ENCODE assay signal across 36 cellular contexts in the genomic region with DNA sequence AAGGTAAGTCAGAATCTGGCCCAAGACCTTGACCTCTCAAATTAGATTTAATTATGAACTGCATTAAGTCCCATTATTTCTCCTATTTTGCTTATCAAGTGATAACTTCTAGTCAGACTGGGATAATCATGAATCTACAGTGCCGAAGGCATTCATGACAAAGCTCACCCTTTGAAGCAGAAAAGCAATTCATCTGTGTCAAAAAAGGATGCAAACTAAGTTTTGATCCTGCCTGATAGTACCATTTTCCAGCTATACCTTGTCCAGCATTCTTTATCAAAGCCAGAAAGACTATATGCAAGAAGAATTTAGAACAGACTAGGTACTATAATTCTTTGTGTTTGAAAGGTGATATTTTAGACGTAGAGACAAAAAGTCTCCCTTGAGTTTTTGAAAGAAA.
"Had no signal": no experiment of that assay in that cellular context is flagged by ENCODE, and none has a peak within 500 bp of the region (broad histone marks: within the 10 kb centered on the region; RNA-seq: fewer than 3 reads in every experiment).

No MANE protein-coding gene starts in this region.

- H3K27me3 Mint-ChIP-seq: activated B cell treated with CpG ODN at 0.5 μM for 24 hours; activated CD4-positive, alpha-beta memory T cell treated with anti-CD3 and anti-CD28 coated beads, Interleukin-2, amount 10 ng/mL, durations not matched to agents 7 days and 5 days; activated CD8-positive, alpha-beta memory T cell treated with anti-CD3 and anti-CD28 coated beads, Interleukin-2, amount 10 ng/mL, durations not matched to agents 7 days and 5 days; brain; IgD-negative memory B cell had no signal

- H3K4me3 Mint-ChIP-seq: activated B cell treated with CpG ODN at 0.5 μM for 24 hours; activated CD4-positive, alpha-beta memory T cell treated with anti-CD3 and anti-CD28 coated beads, Interleukin-2, amount 10 ng/mL, durations not matched to agents 7 days and 5 days; activated CD8-positive, alpha-beta memory T cell treated with anti-CD3 and anti-CD28 coated beads, Interleukin-2, amount 10 ng/mL, durations not matched to agents 7 days and 5 days; activated T-cell treated with anti-CD3 and anti-CD28 coated beads, Interleukin-2, amount 50 U/mL, for 4 hours; brain; IgD-negative memory B cell had no signal

- DNase-seq: activated B cell treated with CpG ODN at 0.5 μM for 24 hours; activated CD4-positive, alpha-beta memory T cell treated with anti-CD3 and anti-CD28 coated beads, Interleukin-2, amount 10 ng/mL, durations not matched to agents 7 days and 5 days; activated CD4-positive, alpha-beta T cell treated with anti-CD3 and anti-CD28 coated beads for 48 hours; activated CD4-positive, CD25-positive, alpha-beta regulatory T cell treated with anti-CD3 and anti-CD28 coated beads, Interleukin-2, amount 50 U/mL, for 72 hours; activated CD8-positive, alpha-beta memory T cell treated with anti-CD3 and anti-CD28 coated beads for 24 hours; activated CD8-positive, alpha-beta memory T cell treated with anti-CD3 and anti-CD28 coated beads, Interleukin-2, amount 10 ng/mL, durations not matched to agents 7 days and 5 days; activated effector memory CD4-positive, alpha-beta T cell treated with anti-CD3 and anti-CD28 coated beads, Interleukin-2, amount 50 U/mL, for 16 hours; activated naive CD4-positive, alpha-beta T cell; activated naive CD4-positive, alpha-beta T cell treated with anti-CD3 and anti-CD28 coated beads, Interleukin-2, amount 50 U/mL, for 16 hours; activated T-cell treated with anti-CD3 and anti-CD28 coated beads, Interleukin-2, amount 50 U/mL, for 4 hours; anterior cingulate cortex; central memory CD4-positive, alpha-beta T cell; Kasumi-1; KG1; MG63; MV-4-11; NCI-H1092; NCI-H146; NCI-H187; NCI-H2029 treated with DMSO at 0.1 percent for 48 hours; NCI-H2107; NCI-H2171; NCI-H510A; NCI-H526; NCI-H748 treated with DMSO at 0.1 percent for 48 hours; NK-92 treated with Interleukin-12 subunit alpha and Interleukin-12 subunit beta, amount 100 ng/mL, for 24 hours; SIG-M5; SW 1271; T-helper 9 cell had no signal

- H3K27ac ChIP-seq: RWPE1, VCaP had no signal

- H3K27me3 ChIP-seq: MG63 had no signal

- ATAC-seq: Right ventricle myocardium inferior, SK-N-SH treated with all-trans-retinoic acid at 6 μM for 48 hours had no signal

- H3K36me3 Mint-ChIP-seq: activated CD8-positive, alpha-beta memory T cell treated with anti-CD3 and anti-CD28 coated beads, Interleukin-2, amount 10 ng/mL, durations not matched to agents 7 days and 5 days; IgD-negative memory B cell had no signal

- H3K4me1 Mint-ChIP-seq: brain had no signal

- H3K4me3 ChIP-seq: MG63 had no signal

- H3K9me3 ChIP-seq: MG63 had no signal

- H3K9me3 Mint-ChIP-seq: activated B cell treated with CpG ODN at 0.5 μM for 24 hours; activated CD4-positive, alpha-beta memory T cell treated with anti-CD3 and anti-CD28 coated beads, Interleukin-2, amount 10 ng/mL, durations not matched to agents 7 days and 5 days; activated T-cell treated with anti-CD3 and anti-CD28 coated beads, Interleukin-2, amount 50 U/mL, for 4 hours; brain; IgD-negative memory B cell had no signal

- FAIRE-seq: RCC 7860 had no signal

- H3K27ac Mint-ChIP-seq: activated B cell treated with CpG ODN at 0.5 μM for 24 hours; activated CD4-positive, alpha-beta memory T cell treated with anti-CD3 and anti-CD28 coated beads, Interleukin-2, amount 10 ng/mL, durations not matched to agents 7 days and 5 days; activated CD8-positive, alpha-beta memory T cell treated with anti-CD3 and anti-CD28 coated beads, Interleukin-2, amount 10 ng/mL, durations not matched to agents 7 days and 5 days; brain; IgD-negative memory B cell had no signal
